In genomic region chr9:121259935-121260334, GRCh38 we compare ENCODE assay signal across 1 cellular context.
TF ChIP-seq lines count a peak whose summit lies in the region.

No MANE protein-coding gene starts in this region.

TF ChIP-seq in GM23338, 12 proteins besides CTCF, POLR2A, EP300 and RAD21 (continued from another document):
- TF ChIP-seq REST (IDR thresholded peaks at IDR 0.05; ENCODE audit: unreplicated experiment): peak; percentile 71
TF ChIP-seq in GM23338: peak in this region for 1.
